Comparison of ENCODE assay signal across 15 cellular contexts in the genomic region with DNA sequence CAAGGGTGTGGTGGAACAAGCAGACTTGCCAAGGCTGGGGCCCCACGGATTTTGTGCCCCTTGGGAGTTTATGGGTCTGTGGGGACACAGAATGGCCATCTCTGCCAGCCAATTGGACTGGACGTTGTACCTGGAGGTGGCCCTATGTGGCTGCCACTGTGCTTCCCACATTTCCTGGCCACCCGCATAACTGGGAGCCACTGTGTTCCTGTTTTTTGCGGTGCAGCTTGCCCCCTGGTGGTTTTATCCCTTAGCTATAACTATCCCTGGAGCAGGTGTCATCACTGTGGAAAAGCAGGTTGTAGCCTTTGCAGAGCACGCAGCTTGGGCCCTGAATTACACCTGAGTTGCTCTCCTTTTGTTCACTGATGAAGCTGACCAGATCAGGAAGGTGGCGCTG.
DNase-seq lines count a peak whose midpoint lies in the region; ATAC-seq and TF ChIP-seq lines count a peak whose summit lies in the region.
"Had no signal": no experiment of that assay in that cellular context is flagged by ENCODE, and none has a peak within 500 bp of the region (broad histone marks: within the 10 kb centered on the region; RNA-seq: fewer than 3 reads in every experiment).

No MANE protein-coding gene starts in this region.

- no peaks in the 10 kb centered on the region for H3K9me3 Mint-ChIP-seq in endodermal cell
- H3K9me3 Mint-ChIP-seq: activated naive CD4-positive, alpha-beta T cell treated with anti-CD3 and anti-CD28 coated beads, Interleukin-2, amount 50 U/mL, for 24 hours had no signal

- intact Hi-C loops in left ventricle myocardium superior (cut with micrococcal nuclease) (no loop called here), cardiac septum (cut with DNase I) (loop anchor here (5.0 kb wide), 1 partner anchor 69 kb away; no protein-coding TSS in a partner anchor), aorta (cut with DNase I) (no loop called here)

- peak; percentile 70 for TF ChIP-seq CTCF in endodermal cell (conservative IDR thresholded peaks at IDR 0.05)

- ATAC-seq in left ventricle myocardium superior, result peak; percentile 24
- no peak for ATAC-seq in aorta (ENCODE audit: low FRiP score)
- ATAC-seq: esophagus mucosa had no signal

- H3K4me1 ChIP-seq in endodermal cell (ENCODE audit: control insufficient read depth, insufficient read depth, low read length) (no peaks in the 10 kb centered on the region), aorta (ENCODE audit: control insufficient read depth in 1 of 2, insufficient read depth in 2 of 2, low read length in 2 of 2) (no peaks in the 10 kb centered on the region)
- H3K4me1 ChIP-seq: prostate gland had no signal

- no peak overlapping the region for H3K4me3 Mint-ChIP-seq in endodermal cell
- H3K4me3 Mint-ChIP-seq: activated naive CD4-positive, alpha-beta T cell treated with anti-CD3 and anti-CD28 coated beads, Interleukin-2, amount 50 U/mL, for 24 hours had no signal

- H3K27me3 Mint-ChIP-seq in endodermal cell (ENCODE audit: insufficient read depth), result peaks cover 34% of the 10 kb centered on the region
- H3K27me3 Mint-ChIP-seq: activated naive CD4-positive, alpha-beta T cell treated with anti-CD3 and anti-CD28 coated beads, Interleukin-2, amount 50 U/mL, for 24 hours had no signal

- DNase-seq in left ventricle myocardium superior, result peak; percentile 33
- DNase-seq in cardiac septum (ENCODE audit: low spot score), result no peak
- peak; percentile 9 for DNase-seq in NCI-H146 treated with DMSO at 0.1 percent for 48 hours (lab: John Stamatoyannopoulos, UW; ENCODE audit: unreplicated experiment)
- peak; percentile 68 for DNase-seq in endodermal cell
- no peak for DNase-seq in NCI-H2196 treated with DMSO at 0.1 percent for 48 hours (lab: John Stamatoyannopoulos, UW; ENCODE audit: unreplicated experiment)
- DNase-seq in aorta, result no peak
- DNase-seq in islet precursor cell, result no peak
- DNase-seq in NCI-H345 (lab: John Stamatoyannopoulos, UW), result no peak
- DNase-seq: MG63; NCI-H510A; SHP77; stimulated activated CD4-positive, alpha-beta T cell treated with anti-CD3 and anti-CD28 coated beads, Interleukin-1b, Interleukin-23, amount 100 ng/mL, for 48 hours had no signal

- no peak overlapping the region for H3K27ac Mint-ChIP-seq in endodermal cell
- H3K27ac Mint-ChIP-seq: activated naive CD4-positive, alpha-beta T cell treated with anti-CD3 and anti-CD28 coated beads, Interleukin-2, amount 50 U/mL, for 24 hours had no signal

- no peak overlapping the region for H3K27ac ChIP-seq in endodermal cell (ENCODE audit: low read depth, low read length)
- H3K27ac ChIP-seq in aorta (ENCODE audit: low read depth in 1 of 2, low read length in 2 of 2), result no peak overlapping the region
- H3K27ac ChIP-seq: prostate gland had no signal

- H3K36me3 Mint-ChIP-seq in endodermal cell (ENCODE audit: low read depth), result no peaks in the 10 kb centered on the region
- H3K36me3 Mint-ChIP-seq: activated naive CD4-positive, alpha-beta T cell treated with anti-CD3 and anti-CD28 coated beads, Interleukin-2, amount 50 U/mL, for 24 hours had no signal

- H3K4me3 ChIP-seq in endodermal cell (ENCODE audit: low read length) (no peak overlapping the region), aorta (ENCODE audit: low read length in 2 of 2) (no peak overlapping the region)
- H3K4me3 ChIP-seq: MG63, prostate gland had no signal

- H3K27me3 ChIP-seq in endodermal cell (ENCODE audit: control insufficient read depth, insufficient read depth, low read length, poor library complexity, severe bottlenecking), result peaks cover 20% of the 10 kb centered on the region
- H3K27me3 ChIP-seq in aorta (ENCODE audit: control insufficient read depth in 1 of 2, insufficient read depth in 2 of 2, low read length in 1 of 2), result no peaks in the 10 kb centered on the region
- H3K27me3 ChIP-seq: MG63 had no signal

- H3K4me1 Mint-ChIP-seq in endodermal cell, result no peaks in the 10 kb centered on the region
- H3K4me1 Mint-ChIP-seq: activated naive CD4-positive, alpha-beta T cell treated with anti-CD3 and anti-CD28 coated beads, Interleukin-2, amount 50 U/mL, for 24 hours had no signal

- H3K9me3 ChIP-seq in endodermal cell (ENCODE audit: control insufficient read depth, low read length), result no peaks in the 10 kb centered on the region
- peaks cover 2% of the 10 kb centered on the region for H3K9me3 ChIP-seq in aorta (ENCODE audit: control insufficient read depth, low read length)
- H3K9me3 ChIP-seq: MG63, prostate gland had no signal

- WGBS in endodermal cell (ENCODE audit: insufficient coverage in 1 of 2, insufficient read length in 1 of 2), 2 experiments, result 88 to 98% methylated on average over 5 to 6 of the region's 6 CpGs
- WGBS in aorta, 2 donors, result 92 to 94% methylated on average over 6 of the region's 6 CpGs

- H3K36me3 ChIP-seq in endodermal cell (ENCODE audit: control insufficient read depth, insufficient read depth, low read length) (no peaks in the 10 kb centered on the region), aorta (ENCODE audit: control insufficient read depth in 1 of 2, insufficient read depth in 2 of 2, low read length in 1 of 2) (no peaks in the 10 kb centered on the region)
- H3K36me3 ChIP-seq: MG63, prostate gland had no signal

- H3K9ac ChIP-seq in endodermal cell (ENCODE audit: extremely low read depth, low read length, poor library complexity, severe bottlenecking), result no peak overlapping the region

Comparison
In these comparisons a context has a peak if more than half of its experiments do, and no peak if none do; other contexts are left out.
1. DNase-seq: peak in left ventricle myocardium superior (single experiment), NCI-H146 treated with DMSO at 0.1 percent for 48 hours (single experiment) and endodermal cell (single experiment); none in cardiac septum (single experiment), NCI-H2196 treated with DMSO at 0.1 percent for 48 hours (single experiment), aorta (0 of 2), islet precursor cell (single experiment) and NCI-H345 (single experiment).